Comparison of ENCODE assay signal across 11 cellular contexts in genomic region chr5:109413463-109413862, GRCh38. TPM values are rescaled to one million over a fixed set of nuclear protein-coding genes. Genes with fewer than 3 reads are reported as not detected.
A peak's percentile ranks its signal among the peaks of the same experiment; 100 is the strongest.
DNase-seq lines count a peak whose midpoint lies in the region; ATAC-seq and TF ChIP-seq lines count a peak whose summit lies in the region.
"Had no signal": no experiment of that assay in that cellular context is flagged by ENCODE, and none has a peak within 500 bp of the region (broad histone marks: within the 10 kb centered on the region; RNA-seq: fewer than 3 reads in every experiment).

No MANE protein-coding gene starts in this region.

- H3K4me2 ChIP-seq in GM23248 (ENCODE audit: unreplicated experiment): no peak overlapping the region
- H3K4me2 ChIP-seq in parathyroid adenoma (ENCODE audit: low read length): no peak overlapping the region

- H4K20me1 ChIP-seq in GM23248 (ENCODE audit: insufficient read depth): no peaks in the 10 kb centered on the region

- H3K4me3 ChIP-seq in GM23248 (no peak overlapping the region), parathyroid adenoma (ENCODE audit: low read depth, low read length) (no peak overlapping the region)

- H3K27me3 ChIP-seq in GM23248 (replicated peaks; ENCODE audit: insufficient read depth): no peaks in the 10 kb centered on the region
- no peaks in the 10 kb centered on the region for H3K27me3 ChIP-seq in parathyroid adenoma (ENCODE audit: control insufficient read depth, insufficient read depth, low read length)

- ATAC-seq in HG02759 (IDR thresholded peaks at IDR 0.05; ENCODE audit: unreplicated experiment) (no peak), GM21367 (IDR thresholded peaks at IDR 0.05; ENCODE audit: unreplicated experiment) (no peak), HG03457 (IDR thresholded peaks at IDR 0.05; ENCODE audit: unreplicated experiment) (no peak)
- ATAC-seq: naive thymus-derived CD4-positive, alpha-beta T cell had no signal

- no peak for TF ChIP-seq CTCF in parathyroid adenoma (IDR thresholded peaks at IDR 0.05)

- H3K9me2 ChIP-seq in GM23248 (ENCODE audit: insufficient read depth): no peaks in the 10 kb centered on the region

- peaks cover 16% of the 10 kb centered on the region for H3F3A ChIP-seq in GM23248 (ENCODE audit: insufficient read depth)

- in situ Hi-C loops in GM23248 (cut with MboI): no loop called here

- no peak overlapping the region for H2AFZ ChIP-seq in GM23248
- peak overlapping the region; percentile 9 for H2AFZ ChIP-seq in parathyroid adenoma

- peak; percentile 20 for DNase-seq in GM23248
- DNase-seq in NCI-H748 (lab: John Stamatoyannopoulos, UW; ENCODE audit: unreplicated experiment): peak; percentile 72
- DNase-seq in fibroblast of gingiva (ENCODE audit: low read depth): peak; percentile 6
- DNase-seq in GDM1 (lab: John Stamatoyannopoulos, UW): no peak
- DNase-seq: activated B cell treated with CpG ODN at 0.5 μM for 24 hours; cerebellar nuclear complex; naive thymus-derived CD4-positive, alpha-beta T cell had no signal

- H3K9ac ChIP-seq in GM23248 (no peak overlapping the region), parathyroid adenoma (no peak overlapping the region)

- peaks cover 11% of the 10 kb centered on the region for H3K4me1 ChIP-seq in GM23248 (ENCODE audit: insufficient read depth)
- H3K4me1 ChIP-seq in parathyroid adenoma: no peaks in the 10 kb centered on the region

- H3K27ac ChIP-seq in GM23248: no peak overlapping the region
- H3K27ac ChIP-seq in parathyroid adenoma: peak overlapping the region; percentile 68

- H3K9me3 ChIP-seq in GM23248 (ENCODE audit: low read depth): no peaks in the 10 kb centered on the region
- no peaks in the 10 kb centered on the region for H3K9me3 ChIP-seq in parathyroid adenoma (ENCODE audit: control insufficient read depth, low read length)

- H3K36me3 ChIP-seq in GM23248 (ENCODE audit: low read depth) (no peaks in the 10 kb centered on the region), parathyroid adenoma (ENCODE audit: control insufficient read depth, insufficient read depth, low read length) (no peaks in the 10 kb centered on the region)

- H3K79me2 ChIP-seq in GM23248 (ENCODE audit: insufficient read depth) (peaks cover 8% of the 10 kb centered on the region), parathyroid adenoma (no peaks in the 10 kb centered on the region)

RNA-seq across cellular contexts. Expression of gene PJA2, which starts 3.7 kb away (rescaled TPM):
- 95.3 and 97.0 TPM in 2 replicates for total RNA-seq in GM23248 (2014; rRNA removed; shearing (Covaris generic))
- 76.4 and 79.8 TPM in 2 replicates for polyA plus RNA-seq in GM23248 (2016; fragmentation: Nextera tagmentation; extraction: Ambion mirVana)
